In the genomic region with DNA sequence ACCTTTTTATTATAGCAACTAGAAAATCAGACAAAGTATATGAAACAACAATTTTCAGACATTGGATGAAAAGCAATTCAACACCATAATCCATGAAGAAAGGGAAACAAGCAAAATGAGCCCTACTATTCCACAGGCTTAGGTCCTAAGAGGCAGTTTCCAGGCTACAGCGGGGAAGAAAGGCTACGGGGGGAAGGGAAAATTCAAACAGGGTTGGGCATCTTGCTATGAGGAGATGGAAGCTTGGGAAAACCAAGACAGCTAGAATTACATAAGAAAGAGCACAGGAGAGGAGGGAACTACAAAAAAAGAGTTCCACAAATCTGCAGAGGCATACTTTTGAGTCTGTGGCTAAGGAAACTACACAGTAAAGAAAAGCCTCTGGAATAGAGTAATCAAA, we compare ENCODE assay signal across 1 cellular context.
TF ChIP-seq lines count a peak whose summit lies in the region.

No MANE protein-coding gene starts in this region.

TF ChIP-seq in GM23338, 12 proteins besides CTCF, POLR2A, EP300 and RAD21 (continued from another document):
- TF ChIP-seq REST (IDR thresholded peaks at IDR 0.05; ENCODE audit: unreplicated experiment) (no peak), ZNF462 (CRISPR knock-in tag; IDR thresholded peaks at IDR 0.05) (no peak), NANOG (IDR thresholded peaks at IDR 0.05; ENCODE audit: borderline replicate concordance) (no peak), POLR2AphosphoS5 (IDR thresholded peaks at IDR 0.05; ENCODE audit: low read depth) (no peak), ZNF114 (CRISPR knock-in tag; IDR thresholded peaks at IDR 0.05) (no peak), ZNF331 (CRISPR knock-in tag; IDR thresholded peaks at IDR 0.05; ENCODE audit: low read depth) (no peak), STAT1 (IDR thresholded peaks at IDR 0.05; ENCODE audit: unreplicated experiment) (no peak), JUNB (IDR thresholded peaks at IDR 0.05; ENCODE audit: unreplicated experiment) (no peak)
